ENCODE assay signal across 8 cellular contexts in genomic region chr11:121024989-121025388, GRCh38. TPM values are rescaled to one million over a fixed set of nuclear protein-coding genes. Genes with fewer than 3 reads are reported as not detected.
A peak's percentile ranks its signal among the peaks of the same experiment; 100 is the strongest.
DNase-seq lines count a peak whose midpoint lies in the region; TF ChIP-seq lines count a peak whose summit lies in the region.

No MANE protein-coding gene starts in this region.

- TF ChIP-seq POLR2A in stomach (IDR thresholded peaks at IDR 0.05) = no peak

- TF ChIP-seq CTCF in 22Rv1 (IDR thresholded peaks at IDR 0.05) = no peak
- no peak for TF ChIP-seq CTCF in GM20000 (IDR thresholded peaks at IDR 0.05; ENCODE audit: extremely low read depth, missing control alignments)
- TF ChIP-seq CTCF in stomach (IDR thresholded peaks at IDR 0.05) = no peak

- peak overlapping the region; percentile 53 for H3K27ac ChIP-seq in 22Rv1
- H3K27ac ChIP-seq in iPS DF 6.9 (ENCODE audit: low read length) = no peak overlapping the region
- peak overlapping the region in 2 of 5 donors; percentile 83 to 87 for H3K27ac ChIP-seq in stomach

- peak overlapping the region; percentile 81 for H3K4me3 Mint-ChIP-seq in activated T-helper 2 cell treated with anti-CD3 and anti-CD28 coated beads, Interferon-gamma antibody, Interleukin-2, Interleukin-4, amounts not matched to agents 10 μg/mL and 5 μg/mL and 100 μg/mL, durations not matched to agents 14 hours and 24 hours and 36 hours (ENCODE audit: low read depth)

- H3K36me3 Mint-ChIP-seq in activated T-helper 2 cell treated with anti-CD3 and anti-CD28 coated beads, Interferon-gamma antibody, Interleukin-2, Interleukin-4, amounts not matched to agents 10 μg/mL and 5 μg/mL and 100 μg/mL, durations not matched to agents 14 hours and 24 hours and 36 hours (ENCODE audit: low read depth) = peaks cover 3% of the 10 kb centered on the region

- TF ChIP-seq EP300 in stomach (IDR thresholded peaks at IDR 0.05) = no peak

- H3K27me3 ChIP-seq in iPS DF 6.9 (ENCODE audit: control insufficient read depth, insufficient read depth, low read length) (no peaks in the 10 kb centered on the region), stomach (no peaks in the 10 kb centered on the region)

- peak overlapping the region; percentile 22 for H3K27ac Mint-ChIP-seq in activated T-helper 2 cell treated with anti-CD3 and anti-CD28 coated beads, Interferon-gamma antibody, Interleukin-2, Interleukin-4, amounts not matched to agents 10 μg/mL and 5 μg/mL and 100 μg/mL, durations not matched to agents 14 hours and 24 hours and 36 hours

- H3K4me3 ChIP-seq in iPS DF 6.9 (ENCODE audit: low read length) (peak overlapping the region; percentile 62; the same call in 1 of the 2 replicates), stomach (peak overlapping the region; percentile 77 to 98 (median 86))

- DNase-seq in GM20000 (ENCODE audit: low spot score) (peak; percentile 30), iPS DF 6.9 (ENCODE audit: low read depth, low spot score) (no peak), stomach (no peak), NCI-H1048 (lab: John Stamatoyannopoulos, UW) (no peak), T1000 (lab: John Stamatoyannopoulos, UW) (no peak)
- no peak for DNase-seq in activated T-helper 2 cell treated with anti-CD3 and anti-CD28 coated beads, Interferon-gamma antibody, Interleukin-2, Interleukin-4, amounts not matched to agents 10 μg/mL and 5 μg/mL and 100 μg/mL, durations not matched to agents 14 hours and 24 hours and 36 hours (ENCODE audit: low spot score)
- DNase-seq in stimulated activated CD4-positive, alpha-beta T cell treated with anti-CD3 and anti-CD28 coated beads, Interleukin-12 subunit alpha, Interleukin-12 subunit beta, amount 100 ng/mL, for 4 hours = no peak

- intact Hi-C loops in activated T-helper 2 cell treated with anti-CD3 and anti-CD28 coated beads, Interferon-gamma antibody, Interleukin-2, Interleukin-4, amounts not matched to agents 10 μg/mL and 5 μg/mL and 100 μg/mL, durations not matched to agents 14 hours and 24 hours and 36 hours (cut with micrococcal nuclease) = no loop called here
- intact Hi-C loops in stomach (cut with DNase I; ENCODE audit: low total_unique reads) = no loop called here

- H3K9me3 ChIP-seq in iPS DF 6.9 (ENCODE audit: control insufficient read depth, insufficient read depth, low read length) (no peaks in the 10 kb centered on the region), stomach (no peaks in the 10 kb centered on the region)

- peaks cover 19% of the 10 kb centered on the region for H3K4me1 Mint-ChIP-seq in activated T-helper 2 cell treated with anti-CD3 and anti-CD28 coated beads, Interferon-gamma antibody, Interleukin-2, Interleukin-4, amounts not matched to agents 10 μg/mL and 5 μg/mL and 100 μg/mL, durations not matched to agents 14 hours and 24 hours and 36 hours (ENCODE audit: low read depth)

- H3K9me3 Mint-ChIP-seq in activated T-helper 2 cell treated with anti-CD3 and anti-CD28 coated beads, Interferon-gamma antibody, Interleukin-2, Interleukin-4, amounts not matched to agents 10 μg/mL and 5 μg/mL and 100 μg/mL, durations not matched to agents 14 hours and 24 hours and 36 hours = no peaks in the 10 kb centered on the region

- no CpG with 5 or more reads among the region's 3 CpGs for WGBS in iPS DF 6.9 (ENCODE audit: insufficient coverage, insufficient read length)
- 39 to 46% (median 41%) methylated on average over 3 of the region's 3 CpGs for WGBS in stomach, 5 donors

- peaks cover 4% of the 10 kb centered on the region for H3K27me3 Mint-ChIP-seq in activated T-helper 2 cell treated with anti-CD3 and anti-CD28 coated beads, Interferon-gamma antibody, Interleukin-2, Interleukin-4, amounts not matched to agents 10 μg/mL and 5 μg/mL and 100 μg/mL, durations not matched to agents 14 hours and 24 hours and 36 hours (ENCODE audit: low read depth)

- H3K36me3 ChIP-seq in iPS DF 6.9 (ENCODE audit: control insufficient read depth, insufficient read depth, low read length) (no peaks in the 10 kb centered on the region), stomach (no peaks in the 10 kb centered on the region)

- H3K4me1 ChIP-seq in iPS DF 6.9 (ENCODE audit: control insufficient read depth, insufficient read depth, low read length) = 0 out of 2 replicates have a peak, but pooled peaks cover 3% of the 10 kb centered on the region
- H3K4me1 ChIP-seq in stomach = peaks cover 19 to 42% (median 24%) of the 10 kb centered on the region in 4 donors

RNA-seq across cellular contexts. Expression of gene TBCEL, which starts 1.1 kb away (rescaled TPM):
- 8.2 and 9.2 TPM in 2 replicates for total RNA-seq in activated T-helper 2 cell treated with anti-CD3 and anti-CD28 coated beads, Interferon-gamma antibody, Interleukin-2, Interleukin-4, amounts not matched to agents 10 μg/mL and 5 μg/mL and 100 μg/mL, durations not matched to agents 14 hours and 24 hours and 36 hours
- total RNA-seq in stomach = 10 to 100 TPM in 3 of 5 donors, 1 to 10 TPM in 2; 3.2 to 55.1 (median 10.3) TPM
- 1 to 10 TPM; 3.6 to 8.5 (median 7.6) TPM for polyA plus RNA-seq in stomach
